26 cellular contexts compared by ENCODE assay signal in genomic region chr4:36027203-36027602, GRCh38.
"Had no signal": no experiment of that assay in that cellular context is flagged by ENCODE, and none has a peak within 500 bp of the region (broad histone marks: within the 10 kb centered on the region; RNA-seq: fewer than 3 reads in every experiment).

No MANE protein-coding gene starts in this region.

- H3K4me3 Mint-ChIP-seq: memory B cell; mesothelial cell of epicardium; naive B cell; natural killer cell treated with Interleukin-12 subunit alpha and Interleukin-12 subunit beta and Interleukin-15 and Interleukin-18, amount 100 ng/mL, for 72 hours; neural crest cell; stimulated activated effector memory CD8-positive, alpha-beta T cell treated with anti-CD3 and anti-CD28 coated beads, Interleukin-12 subunit alpha, Interleukin-12 subunit beta, amount 100 ng/mL, for 72 hours; type B pancreatic cell had no signal

- H3K4me1 ChIP-seq: prostate gland, sigmoid colon, testis, tibial artery had no signal

- DNase-seq: cortex of kidney; foreskin fibroblast; hypothalamus; kidney; mucosa of descending colon; naive B cell; nucleus accumbens; right cardiac atrium; sigmoid colon; stimulated activated CD4-positive, alpha-beta T cell treated with anti-CD3 and anti-CD28 coated beads, Interleukin-2, amount 100 ng/mL, for 24 hours; stimulated activated CD4-positive, alpha-beta T cell treated with anti-CD3 and anti-CD28 coated beads, Interleukin-4, amount 100 ng/mL, for 24 hours; stimulated activated naive CD8-positive, alpha-beta T cell treated with anti-CD3 and anti-CD28 coated beads, Interleukin-15, Interleukin-2, amounts not matched to agents 100 U/mL and 50 U/mL, for 24 hours; substantia nigra; testis; tibial artery had no signal

- H3K27me3 Mint-ChIP-seq: memory B cell; naive B cell; natural killer cell treated with Interleukin-12 subunit alpha and Interleukin-12 subunit beta and Interleukin-15 and Interleukin-18, amount 100 ng/mL, for 72 hours had no signal

- ATAC-seq: esophagus mucosa; left lobe of liver; mucosa of descending colon; natural killer cell treated with Interleukin-12 subunit alpha and Interleukin-12 subunit beta and Interleukin-15 and Interleukin-18, amount 100 ng/mL, for 72 hours; right cardiac atrium; stimulated activated effector memory CD8-positive, alpha-beta T cell treated with anti-CD3 and anti-CD28 coated beads, Interleukin-12 subunit alpha, Interleukin-12 subunit beta, amount 100 ng/mL, for 72 hours; stimulated activated naive CD8-positive, alpha-beta T cell treated with anti-CD3 and anti-CD28 coated beads, Interleukin-15, Interleukin-2, amounts not matched to agents 100 U/mL and 50 U/mL, for 24 hours had no signal

- H3K27ac Mint-ChIP-seq: memory B cell; mesothelial cell of epicardium; natural killer cell treated with Interleukin-12 subunit alpha and Interleukin-12 subunit beta and Interleukin-15 and Interleukin-18, amount 100 ng/mL, for 72 hours; stimulated activated effector memory CD8-positive, alpha-beta T cell treated with anti-CD3 and anti-CD28 coated beads, Interleukin-12 subunit alpha, Interleukin-12 subunit beta, amount 100 ng/mL, for 72 hours; type B pancreatic cell had no signal

- H3K4me3 ChIP-seq: lung, mucosa of descending colon, prostate gland, sigmoid colon, testis, tibial artery had no signal

- H3K9me3 Mint-ChIP-seq: memory B cell; mesothelial cell of epicardium; stimulated activated effector memory CD8-positive, alpha-beta T cell treated with anti-CD3 and anti-CD28 coated beads, Interleukin-12 subunit alpha, Interleukin-12 subunit beta, amount 100 ng/mL, for 72 hours had no signal

- H3K4me1 Mint-ChIP-seq: memory B cell; naive B cell; stimulated activated effector memory CD8-positive, alpha-beta T cell treated with anti-CD3 and anti-CD28 coated beads, Interleukin-12 subunit alpha, Interleukin-12 subunit beta, amount 100 ng/mL, for 72 hours had no signal

- H3K9me3 ChIP-seq: mucosa of descending colon, prostate gland, sigmoid colon, testis, tibial artery had no signal

- H3K27me3 ChIP-seq: sigmoid colon, testis, tibial artery had no signal

- H3K27ac ChIP-seq: epithelial cell of prostate, prostate gland, sigmoid colon, testis, tibial artery had no signal

- H3K36me3 ChIP-seq: prostate gland, sigmoid colon, tibial artery had no signal

- H3K36me3 Mint-ChIP-seq: memory B cell; mesothelial cell of epicardium; naive B cell; natural killer cell treated with Interleukin-12 subunit alpha and Interleukin-12 subunit beta and Interleukin-15 and Interleukin-18, amount 100 ng/mL, for 72 hours; stimulated activated effector memory CD8-positive, alpha-beta T cell treated with anti-CD3 and anti-CD28 coated beads, Interleukin-12 subunit alpha, Interleukin-12 subunit beta, amount 100 ng/mL, for 72 hours; type B pancreatic cell had no signal
